ENCODE assay signal across 21 cellular contexts in the genomic region with DNA sequence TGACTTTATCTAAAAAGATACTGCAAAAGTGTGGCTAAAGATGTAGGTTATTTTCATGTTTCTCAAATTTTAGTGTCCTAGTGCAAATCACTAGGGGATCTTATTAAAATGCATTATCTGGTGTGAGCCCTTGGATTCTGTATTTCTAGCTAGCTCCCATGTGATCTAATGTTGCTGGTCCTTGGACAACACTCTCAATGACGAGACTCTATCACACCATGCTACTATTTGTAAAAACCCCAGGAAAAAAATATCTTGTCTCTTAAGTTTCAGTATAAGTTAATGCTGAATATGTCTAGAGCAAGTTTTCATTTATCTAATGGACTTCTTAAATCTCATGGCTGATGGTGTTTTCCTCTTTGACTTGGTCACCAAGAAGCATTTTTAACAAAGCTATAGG.
"Had no signal": no experiment of that assay in that cellular context is flagged by ENCODE, and none has a peak within 500 bp of the region (broad histone marks: within the 10 kb centered on the region; RNA-seq: fewer than 3 reads in every experiment).

No MANE protein-coding gene starts in this region.

- H3K27ac Mint-ChIP-seq: neural progenitor cell had no signal

- H3K27me3 ChIP-seq: brain microvascular endothelial cell, colonic mucosa, right atrium auricular region had no signal

- H3K36me3 ChIP-seq: brain microvascular endothelial cell, colonic mucosa, gastrocnemius medialis, heart left ventricle, left ventricle myocardium inferior, neural progenitor cell, prostate gland, right atrium auricular region had no signal

- ATAC-seq: gastrocnemius medialis, heart left ventricle had no signal

- H3K27me3 Mint-ChIP-seq: activated CD4-positive, alpha-beta T cell treated with anti-CD3 and anti-CD28 coated beads, Interleukin-2, amount 10 ng/mL, durations not matched to agents 7 days and 5 days had no signal

- H3K27ac ChIP-seq: brain microvascular endothelial cell, colonic mucosa, gastrocnemius medialis, heart left ventricle, left ventricle myocardium inferior, neural progenitor cell, prostate gland, right atrium auricular region had no signal

- H3K4me3 ChIP-seq: colonic mucosa, gastrocnemius medialis, heart left ventricle, left ventricle myocardium inferior, neural progenitor cell, prostate gland, right atrium auricular region had no signal

- DNase-seq: activated CD4-positive, alpha-beta T cell treated with anti-CD3 and anti-CD28 coated beads, Interleukin-2, amount 10 ng/mL, durations not matched to agents 7 days and 5 days; activated CD4-positive, CD25-positive, alpha-beta regulatory T cell; activated CD8-positive, alpha-beta memory T cell treated with anti-CD3 and anti-CD28 coated beads for 24 hours; activated CD8-positive, alpha-beta memory T cell treated with anti-CD3 and anti-CD28 coated beads, Interleukin-2, amount 50 U/mL, for 48 hours; activated gamma-delta T cell treated with Interleukin-2 at 50 U/mL for 16 hours; aorta; brain microvascular endothelial cell; central memory CD4-positive, alpha-beta T cell; colonic mucosa; effector CD4-positive, alpha-beta T cell; gastrocnemius medialis; heart left ventricle; kidney glomerular epithelial cell; left ventricle myocardium inferior; mammary epithelial cell; stimulated activated CD4-positive, alpha-beta T cell treated with anti-CD3 and anti-CD28 coated beads, Interleukin-2, amount 100 ng/mL, for 24 hours; SW 1271; T-helper 9 cell had no signal

- H3K4me3 Mint-ChIP-seq: activated CD4-positive, alpha-beta T cell treated with anti-CD3 and anti-CD28 coated beads, Interleukin-2, amount 10 ng/mL, durations not matched to agents 7 days and 5 days; neural progenitor cell had no signal

- H3K9me3 Mint-ChIP-seq: neural progenitor cell had no signal

- H3K9me3 ChIP-seq: colonic mucosa, gastrocnemius medialis, heart left ventricle, left ventricle myocardium inferior, prostate gland, right atrium auricular region had no signal

- H3K4me1 ChIP-seq: colonic mucosa, prostate gland had no signal
